8 cellular contexts compared by ENCODE assay signal in the genomic region with DNA sequence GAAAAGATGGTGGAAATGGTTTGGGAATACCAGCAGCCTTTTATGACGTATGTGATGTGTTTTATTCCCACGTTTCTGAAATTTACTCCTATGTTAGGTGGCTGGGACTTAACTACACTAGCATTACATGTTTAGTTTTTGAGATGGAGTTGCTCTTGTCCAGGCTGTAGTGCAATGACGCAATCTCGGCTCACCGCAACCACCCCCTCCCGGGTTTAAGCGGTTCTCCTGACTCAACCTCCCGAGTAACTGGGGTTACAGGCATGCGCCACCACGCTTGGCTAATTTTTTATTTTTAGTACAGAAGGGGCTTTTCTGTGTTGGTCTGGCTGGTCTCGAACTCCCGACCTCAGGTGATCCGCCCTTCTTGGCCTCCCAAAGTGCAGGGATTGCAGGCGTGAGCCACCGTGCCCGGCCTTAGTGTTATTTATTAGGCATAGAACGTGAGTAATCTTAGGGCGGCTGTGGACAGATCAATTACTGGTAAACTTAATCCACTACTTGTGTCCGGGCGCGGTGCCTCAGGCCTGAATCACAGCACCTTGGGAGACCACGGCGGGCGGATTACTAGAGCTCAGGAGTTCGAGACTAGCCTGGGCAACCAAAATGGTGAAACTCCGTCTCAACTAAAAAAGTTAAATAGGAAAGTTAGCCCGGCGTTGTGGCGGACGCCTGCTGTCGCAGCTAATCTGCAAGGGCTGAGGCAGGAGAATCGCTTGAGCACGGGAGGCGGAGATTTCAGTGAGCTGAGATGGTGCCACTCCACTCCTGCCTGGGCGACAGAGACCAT.
DNase-seq lines count a peak whose midpoint lies in the region; ATAC-seq and TF ChIP-seq lines count a peak whose summit lies in the region.

No MANE protein-coding gene starts in this region.

- H3K4me3 ChIP-seq in right cardiac atrium (ENCODE audit: low read length), result peak overlapping the region; percentile 69

- H3K4me1 ChIP-seq in right cardiac atrium (ENCODE audit: control insufficient read depth, insufficient read depth, low read length), result no peaks in the 10 kb centered on the region

- peaks cover 10% of the 10 kb centered on the region for H3K36me3 Mint-ChIP-seq in CD4-positive, alpha-beta T cell (ENCODE audit: low read depth)
- no peaks in the 10 kb centered on the region for H3K36me3 Mint-ChIP-seq in chondrocyte (ENCODE audit: low read depth)

- POLR2A ChIA-PET in CD4-positive, alpha-beta T cell (lab: Charles Lee), result interaction anchor here (0.6 to 4.1 kb wide), 19 partner anchors 8 to 1652 kb away, joined by 3 to 48 read pairs (median 8); a partner anchor contains a TSS

- peak overlapping the region; percentile 90 for H3K27ac ChIP-seq in CD4-positive, alpha-beta T cell (ENCODE audit: low read depth, low read length)
- no peak overlapping the region for H3K27ac ChIP-seq in right cardiac atrium (ENCODE audit: low read length)

- ATAC-seq in CD4-positive, alpha-beta T cell (ENCODE audit: poor library complexity), result peak; percentile 27
- peak; percentile 9 for ATAC-seq in HG03280 (IDR thresholded peaks at IDR 0.05; ENCODE audit: unreplicated experiment)
- peak in 1 of 2 donors; percentile 39 for ATAC-seq in right cardiac atrium

- peaks cover 10% of the 10 kb centered on the region for H3K9me3 Mint-ChIP-seq in CD4-positive, alpha-beta T cell
- H3K9me3 Mint-ChIP-seq in chondrocyte (ENCODE audit: low read depth), result no peaks in the 10 kb centered on the region

- 28% methylated on average over 35 of the region's 35 CpGs for WGBS in right cardiac atrium

- peak overlapping the region; percentile 84 for H3K4me3 Mint-ChIP-seq in CD4-positive, alpha-beta T cell
- no peak overlapping the region for H3K4me3 Mint-ChIP-seq in chondrocyte (ENCODE audit: unreplicated experiment)

- H3K27me3 ChIP-seq in CD4-positive, alpha-beta T cell (ENCODE audit: control insufficient read depth, insufficient read depth, low read length), result no peaks in the 10 kb centered on the region
- no peaks in the 10 kb centered on the region for H3K27me3 ChIP-seq in right cardiac atrium (ENCODE audit: control insufficient read depth, insufficient read depth)

- peak overlapping the region; percentile 96 for H3K27ac Mint-ChIP-seq in CD4-positive, alpha-beta T cell
- H3K27ac Mint-ChIP-seq in chondrocyte (ENCODE audit: unreplicated experiment), result no peak overlapping the region

- DNase-seq in CD4-positive, alpha-beta T cell, result peak in 7 of 10 experiments; percentile 12 to 54 (median 32)
- DNase-seq in activated effector memory CD4-positive, alpha-beta T cell treated with anti-CD3 and anti-CD28 coated beads, Interleukin-2, amount 50 U/mL, for 16 hours, result peak; percentile 84
- DNase-seq in right cardiac atrium (no peak), chondrocyte (ENCODE audit: low spot score) (no peak), NCI-H1092 treated with DMSO at 0.1 percent for 48 hours (lab: John Stamatoyannopoulos, UW) (no peak), SW480 (ENCODE audit: low spot score) (no peak)
- DNase-seq in stimulated activated CD4-positive, alpha-beta T cell treated with anti-CD3 and anti-CD28 coated beads, Interleukin-4, amount 100 ng/mL, for 24 hours, result peak; percentile 49

- H3K4me1 Mint-ChIP-seq in CD4-positive, alpha-beta T cell (ENCODE audit: low read depth), result peaks cover 18% of the 10 kb centered on the region
- no peaks in the 10 kb centered on the region for H3K4me1 Mint-ChIP-seq in chondrocyte (ENCODE audit: low read depth)

- H3K9me3 ChIP-seq in CD4-positive, alpha-beta T cell (ENCODE audit: control insufficient read depth, low read length), result no peaks in the 10 kb centered on the region
- H3K9me3 ChIP-seq in right cardiac atrium (ENCODE audit: control insufficient read depth, low read length), result no peaks in the 10 kb centered on the region

- TF ChIP-seq CTCF in CD4-positive, alpha-beta T cell (IDR thresholded peaks at IDR 0.05), result no peak
- no peak for TF ChIP-seq CTCF in chondrocyte (IDR thresholded peaks at IDR 0.05)

- no peaks in the 10 kb centered on the region for H3K27me3 Mint-ChIP-seq in CD4-positive, alpha-beta T cell
- H3K27me3 Mint-ChIP-seq in chondrocyte (ENCODE audit: low read depth), result no peaks in the 10 kb centered on the region

- CTCF ChIA-PET in CD4-positive, alpha-beta T cell (lab: Charles Lee), result interaction anchor here (0.7 kb wide), 2 partner anchors 18 to 37 kb away, joined by 3 read pairs; a partner anchor contains a TSS

- intact Hi-C loops in CD4-positive, alpha-beta T cell (cut with DNase I, micrococcal nuclease), result loop anchor here in 1 of 2 experiments (2.0 kb wide), 2 partner anchors 30 to 70 kb away; a partner anchor contains a TSS
- intact Hi-C loops in right cardiac atrium (cut with DNase I), result no loop called here

Comparison
In these comparisons a context has a peak if more than half of its experiments do, and no peak if none do; other contexts are left out.
1. DNase-seq: peak in CD4-positive, alpha-beta T cell (7 of 10), activated effector memory CD4-positive, alpha-beta T cell treated with anti-CD3 and anti-CD28 coated beads, Interleukin-2, amount 50 U/mL, for 16 hours (single experiment) and stimulated activated CD4-positive, alpha-beta T cell treated with anti-CD3 and anti-CD28 coated beads, Interleukin-4, amount 100 ng/mL, for 24 hours (single experiment); none in right cardiac atrium (0 of 3), chondrocyte (single experiment), NCI-H1092 treated with DMSO at 0.1 percent for 48 hours (single experiment) and SW480 (single experiment).